ENCODE assay signal across 22 cellular contexts in the genomic region with DNA sequence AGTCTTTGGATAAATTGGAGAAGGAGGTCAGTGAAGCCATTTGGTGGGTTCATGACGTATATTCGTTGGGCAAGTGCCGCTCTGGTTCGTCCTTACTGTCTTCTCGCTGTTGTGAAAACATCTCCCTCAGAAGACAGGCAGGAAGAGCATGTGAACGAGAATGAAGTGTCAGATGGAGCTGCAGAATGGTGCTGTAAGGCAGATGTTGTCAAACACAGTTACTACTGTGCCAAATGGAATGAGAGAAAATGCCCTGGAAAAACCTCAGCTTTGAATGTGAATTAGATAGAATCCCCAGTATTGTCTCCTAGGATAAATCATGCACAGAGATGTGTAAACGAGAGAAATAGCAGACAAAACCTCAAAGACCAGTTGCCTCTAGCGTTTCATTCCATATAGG.
DNase-seq lines count a peak whose midpoint lies in the region; ATAC-seq and TF ChIP-seq lines count a peak whose summit lies in the region.
"Had no signal": no experiment of that assay in that cellular context is flagged by ENCODE, and none has a peak within 500 bp of the region (broad histone marks: within the 10 kb centered on the region; RNA-seq: fewer than 3 reads in every experiment).

No MANE protein-coding gene starts in this region.

- no peaks in the 10 kb centered on the region for H3K27me3 ChIP-seq in CD8-positive, alpha-beta T cell (ENCODE audit: insufficient read depth, low read length)
- no peaks in the 10 kb centered on the region for H3K27me3 ChIP-seq in IMR-90 (ENCODE audit: control insufficient read depth, insufficient read depth, low read length)
- H3K27me3 ChIP-seq in neural cell (ENCODE audit: insufficient read depth, low read depth, low read length) = no peaks in the 10 kb centered on the region
- peaks cover 51% of the 10 kb centered on the region; the same call in 1 of the 2 replicates for H3K27me3 ChIP-seq in PC-3 (ENCODE audit: low read length)
- H3K27me3 ChIP-seq in esophagus squamous epithelium = no peaks in the 10 kb centered on the region
- H3K27me3 ChIP-seq: body of pancreas, testis had no signal

- no peaks in the 10 kb centered on the region for H4K20me1 ChIP-seq in IMR-90 (ENCODE audit: insufficient read depth, low read length)
- H4K20me1 ChIP-seq in neural cell (ENCODE audit: insufficient read depth) = no peaks in the 10 kb centered on the region
- no peaks in the 10 kb centered on the region for H4K20me1 ChIP-seq in PC-3 (ENCODE audit: low read length)

- DNase-seq in CD8-positive, alpha-beta T cell = no peak
- DNase-seq in IMR-90 (peak; percentile 12), epidermal melanocyte (ENCODE audit: insufficient read length, low spot score) (peak; percentile 44), PC-3 (no peak), esophagus squamous epithelium (lab: John Stamatoyannopoulos, UW) (no peak), activated gamma-delta T cell (lab: John Stamatoyannopoulos, UW) (no peak)
- no peak for DNase-seq in effector CD4-positive, alpha-beta T cell
- DNase-seq: activated naive CD8-positive, alpha-beta T cell treated with anti-CD3 and anti-CD28 coated beads for 36 hours; body of pancreas; CD4-positive, alpha-beta memory T cell; DND-41; effector memory CD8-positive, alpha-beta T cell; HCEC 1CT; immature natural killer cell; NCI-H1105 treated with DMSO at 0.1 percent for 48 hours; NCI-H69; right cardiac atrium; stimulated activated CD4-positive, alpha-beta T cell treated with anti-CD3 and anti-CD28 coated beads, Interleukin-15, amount 100 ng/mL, for 24 hours; SW 1271; testis had no signal

- H3F3A ChIP-seq in neural cell (ENCODE audit: insufficient read depth, low read length, poor library complexity, severe bottlenecking) (no peaks in the 10 kb centered on the region), PC-3 (ENCODE audit: low read length, unreplicated experiment) (no peaks in the 10 kb centered on the region)

- no peaks in the 10 kb centered on the region for H3K9me2 ChIP-seq in neural cell (ENCODE audit: insufficient read depth, low read length)
- H3K9me2 ChIP-seq in PC-3 (replicated peaks; ENCODE audit: low read length) = no peaks in the 10 kb centered on the region

- no peak for TF ChIP-seq POLR2A in IMR-90 (IDR thresholded peaks at IDR 0.05; ENCODE audit: low read depth, low read length)
- TF ChIP-seq POLR2A in esophagus squamous epithelium (IDR thresholded peaks at IDR 0.05) = no peak

- no peak for TF ChIP-seq EP300 in neural cell (conservative IDR thresholded peaks at IDR 0.05; ENCODE audit: poor library complexity, severe bottlenecking)

- peaks cover 7% of the 10 kb centered on the region for H3K79me2 ChIP-seq in neural cell (replicated peaks; ENCODE audit: insufficient read depth, low read length)
- H3K79me2 ChIP-seq in PC-3 (ENCODE audit: low read length) = no peaks in the 10 kb centered on the region

- H3K18ac ChIP-seq in IMR-90 (ENCODE audit: low read depth, low read length) = no peak overlapping the region

- CTCF ChIA-PET in CD8-positive, alpha-beta T cell (lab: Charles Lee) = no interaction called here
- CTCF ChIA-PET in IMR-90 (lab: Yijun Ruan, JAX) (no interaction called here), PC-3 (lab: Charles Lee) (no interaction called here)

- no peak for TF ChIP-seq CTCF in CD8-positive, alpha-beta T cell (IDR thresholded peaks at IDR 0.05)
- TF ChIP-seq CTCF in IMR-90 (conservative IDR thresholded peaks at IDR 0.05; ENCODE audit: low read depth, low read length) (no peak), neural cell (IDR thresholded peaks at IDR 0.05; ENCODE audit: poor library complexity, severe bottlenecking) (no peak), PC-3 (conservative IDR thresholded peaks at IDR 0.05; ENCODE audit: low read depth, low read length) (no peak), esophagus squamous epithelium (IDR thresholded peaks at IDR 0.05) (no peak)

- no peak overlapping the region for H2AK9ac ChIP-seq in IMR-90 (replicated peaks; ENCODE audit: low read depth, low read length, poor library complexity)

- H3K27ac Mint-ChIP-seq in CD8-positive, alpha-beta T cell = peak overlapping the region; percentile 56
- H3K27ac Mint-ChIP-seq: activated naive CD8-positive, alpha-beta T cell treated with anti-CD3 and anti-CD28 coated beads for 36 hours; effector memory CD8-positive, alpha-beta T cell; immature natural killer cell had no signal

- H2BK15ac ChIP-seq in IMR-90 (ENCODE audit: low read depth, low read length) = no peak overlapping the region

- WGBS in IMR-90 (ENCODE audit: extremely low coverage in 2 of 2, insufficient read length in 1 of 2), 2 experiments = no CpG with 5 or more reads among the region's 8 CpGs
- WGBS in esophagus squamous epithelium, 2 donors = 58 to 59% methylated on average over 8 of the region's 8 CpGs

- intact Hi-C loops in CD8-positive, alpha-beta T cell (cut with DNase I, micrococcal nuclease) = no loop called here
- intact Hi-C loops in IMR-90 (cut with micrococcal nuclease) = no loop called here
- intact Hi-C loops in PC-3 (cut with micrococcal nuclease) = no loop called here
- intact Hi-C loops in esophagus squamous epithelium (cut with DNase I) = no loop called here

- no peak overlapping the region for H3K56ac ChIP-seq in IMR-90 (ENCODE audit: extremely low read depth, insufficient read depth, low read length)

- no peaks in the 10 kb centered on the region for H3K79me1 ChIP-seq in IMR-90 (ENCODE audit: low read depth in 1 of 2, low read length in 2 of 2)

- H3K4me2 ChIP-seq in IMR-90 (ENCODE audit: low read depth, low read length) (peak overlapping the region; percentile 61), neural cell (ENCODE audit: low read length) (no peak overlapping the region), PC-3 (ENCODE audit: low read length) (no peak overlapping the region)

- H3K9me1 ChIP-seq in IMR-90 (ENCODE audit: insufficient read depth, low read length) = no peaks in the 10 kb centered on the region

- H3K23ac ChIP-seq in IMR-90 (ENCODE audit: low read depth, low read length) = no peak overlapping the region

- no peak overlapping the region for H2BK120ac ChIP-seq in IMR-90 (ENCODE audit: low read depth, low read length)

- dilution Hi-C loops in IMR-90 (cut with HindIII; ENCODE audit: low sequenced_read_pairs, unreplicated experiment) = no loop called here

- H3K9me3 ChIP-seq in CD8-positive, alpha-beta T cell (ENCODE audit: low read length) = no peaks in the 10 kb centered on the region
- H3K9me3 ChIP-seq in IMR-90 (ENCODE audit: control insufficient read depth, insufficient read depth, low read length) = no peaks in the 10 kb centered on the region
- no peaks in the 10 kb centered on the region for H3K9me3 ChIP-seq in neural cell (ENCODE audit: low read length)
- no peaks in the 10 kb centered on the region for H3K9me3 ChIP-seq in PC-3 (ENCODE audit: low read length)
- no peaks in the 10 kb centered on the region for H3K9me3 ChIP-seq in esophagus squamous epithelium
- H3K9me3 ChIP-seq: body of pancreas, testis had no signal

- H2AK5ac ChIP-seq in IMR-90 (ENCODE audit: low read depth, low read length) = no peak overlapping the region

- peaks cover 54% of the 10 kb centered on the region for H3K36me3 Mint-ChIP-seq in CD8-positive, alpha-beta T cell
- H3K36me3 Mint-ChIP-seq: immature natural killer cell had no signal

- no peak overlapping the region for H3K4me3 ChIP-seq in CD8-positive, alpha-beta T cell (ENCODE audit: low read depth, low read length)
- no peak overlapping the region for H3K4me3 ChIP-seq in IMR-90 (ENCODE audit: insufficient read depth, low read depth, low read length)
- H3K4me3 ChIP-seq in neural cell (ENCODE audit: low read length) = no peak overlapping the region
- no peak overlapping the region for H3K4me3 ChIP-seq in PC-3 (ENCODE audit: low read length)
- no peak overlapping the region for H3K4me3 ChIP-seq in esophagus squamous epithelium
- H3K4me3 ChIP-seq: body of pancreas, testis had no signal

- H3K36me3 ChIP-seq in CD8-positive, alpha-beta T cell (ENCODE audit: insufficient read depth, low read length) = no peaks in the 10 kb centered on the region
- H3K36me3 ChIP-seq in IMR-90 (ENCODE audit: control insufficient read depth, insufficient read depth, low read length) = no peaks in the 10 kb centered on the region
- no peaks in the 10 kb centered on the region for H3K36me3 ChIP-seq in neural cell (ENCODE audit: insufficient read depth, low read length)
- H3K36me3 ChIP-seq in PC-3 (ENCODE audit: low read depth, low read length) = no peaks in the 10 kb centered on the region
- H3K36me3 ChIP-seq in esophagus squamous epithelium = no peaks in the 10 kb centered on the region

- no peak overlapping the region for H2BK5ac ChIP-seq in IMR-90 (ENCODE audit: low read depth, low read length, poor library complexity, severe bottlenecking)

- H4K8ac ChIP-seq in IMR-90 (ENCODE audit: low read depth in 2 of 2, low read length in 2 of 2) = no peak overlapping the region

- H3K14ac ChIP-seq in IMR-90 (replicated peaks; ENCODE audit: low read depth, low read length) = 0 out of 2 replicates have a peak overlapping the region, but pooled peaks have one; percentile 19

- H3K4ac ChIP-seq in IMR-90 (ENCODE audit: low read depth, low read length) = no peak overlapping the region

- H3K9ac ChIP-seq in IMR-90 (ENCODE audit: low read depth, low read length) (no peak overlapping the region), neural cell (ENCODE audit: low read length) (no peak overlapping the region), PC-3 (ENCODE audit: low read length) (no peak overlapping the region)

- H2BK20ac ChIP-seq in IMR-90 (ENCODE audit: low read depth, low read length) = no peak overlapping the region

- ATAC-seq in CD8-positive, alpha-beta T cell = no peak
- ATAC-seq in IMR-90 (ENCODE audit: low read depth) (peak; percentile 11; the same call in 1 of the 2 replicates), PC-3 (no peak)
- ATAC-seq: body of pancreas; effector memory CD8-positive, alpha-beta T cell; right cardiac atrium; Right ventricle myocardium inferior had no signal

- H3K4me3 Mint-ChIP-seq in CD8-positive, alpha-beta T cell = no peak overlapping the region
- H3K4me3 Mint-ChIP-seq: activated naive CD8-positive, alpha-beta T cell treated with anti-CD3 and anti-CD28 coated beads for 36 hours; CD4-positive, alpha-beta memory T cell; effector memory CD8-positive, alpha-beta T cell; immature natural killer cell had no signal

- H4K5ac ChIP-seq in IMR-90 (ENCODE audit: low read depth, low read length) = no peak overlapping the region

- H3K27ac ChIP-seq in CD8-positive, alpha-beta T cell (ENCODE audit: low read depth, low read length) = no peak overlapping the region
- H3K27ac ChIP-seq in IMR-90 (ENCODE audit: insufficient read depth, low read length) (no peak overlapping the region), neural cell (ENCODE audit: low read length) (no peak overlapping the region), PC-3 (ENCODE audit: low read length) (no peak overlapping the region), esophagus squamous epithelium (no peak overlapping the region)
- H3K27ac ChIP-seq: body of pancreas, testis had no signal

- peaks cover 21% of the 10 kb centered on the region for H3K4me1 ChIP-seq in CD8-positive, alpha-beta T cell (ENCODE audit: insufficient read depth, low read length)
- H3K4me1 ChIP-seq in IMR-90 (ENCODE audit: control insufficient read depth, insufficient read depth, low read length) (no peaks in the 10 kb centered on the region), PC-3 (ENCODE audit: insufficient read depth, low read length) (no peaks in the 10 kb centered on the region), esophagus squamous epithelium (no peaks in the 10 kb centered on the region)
- H3K4me1 ChIP-seq: body of pancreas, testis had no signal

- H4K91ac ChIP-seq in IMR-90 (ENCODE audit: insufficient read depth, low read depth, low read length) = no peak overlapping the region

- POLR2A ChIA-PET in CD8-positive, alpha-beta T cell (lab: Charles Lee) = no interaction called here
- POLR2A ChIA-PET in IMR-90 (lab: Charles Lee; ENCODE audit: unreplicated experiment) (no interaction called here), PC-3 (lab: Charles Lee; ENCODE audit: unreplicated experiment) (no interaction called here)

- no TSS peak for BruUV-seq in IMR-90 (replicated peaks; lab: Mats Ljungman, UMichigan)
- BruUV-seq in PC-3 (replicated peaks; lab: Mats Ljungman, UMichigan) = no TSS peak

- H2AFZ ChIP-seq in IMR-90 (replicated peaks; ENCODE audit: low read length, poor library complexity) (peak overlapping the region; percentile 72), neural cell (ENCODE audit: low read depth, low read length) (no peak overlapping the region), PC-3 (ENCODE audit: low read length) (no peak overlapping the region)

- H3K9me3 Mint-ChIP-seq in CD8-positive, alpha-beta T cell = no peaks in the 10 kb centered on the region
- H3K9me3 Mint-ChIP-seq: activated naive CD8-positive, alpha-beta T cell treated with anti-CD3 and anti-CD28 coated beads for 36 hours; CD4-positive, alpha-beta memory T cell; effector memory CD8-positive, alpha-beta T cell had no signal

- H3K27me3 Mint-ChIP-seq in CD8-positive, alpha-beta T cell (ENCODE audit: low read depth) = no peaks in the 10 kb centered on the region
- H3K27me3 Mint-ChIP-seq: activated naive CD8-positive, alpha-beta T cell treated with anti-CD3 and anti-CD28 coated beads for 36 hours; CD4-positive, alpha-beta memory T cell; effector memory CD8-positive, alpha-beta T cell had no signal

- TF ChIP-seq RAD21 in IMR-90 (IDR thresholded peaks at IDR 0.05; ENCODE audit: low read length) = no peak
- TF ChIP-seq RAD21 in neural cell (conservative IDR thresholded peaks at IDR 0.05) = no peak

- in situ Hi-C loops in IMR-90 (cut with MboI; ENCODE audit: low sequenced_read_pairs) = no loop called here

- peaks cover 68% of the 10 kb centered on the region for H3K4me1 Mint-ChIP-seq in CD8-positive, alpha-beta T cell (ENCODE audit: low read depth)
- H3K4me1 Mint-ChIP-seq: immature natural killer cell had no signal

Comparison
In these comparisons a context has a peak if more than half of its experiments do, and no peak if none do; other contexts are left out.
1. DNase-seq: peak in IMR-90 (single experiment) and epidermal melanocyte (single experiment); none in CD8-positive, alpha-beta T cell (0 of 7), effector CD4-positive, alpha-beta T cell (single experiment), PC-3 (single experiment), esophagus squamous epithelium (single experiment) and activated gamma-delta T cell (single experiment).